Comparison of ENCODE assay signal across 1 cellular context in genomic region chr12:56630180-56630632, GRCh38.
TF ChIP-seq lines count a peak whose summit lies in the region.

Gene BAZ2A, minus strand, starts transcription at chr12:56630326. Its CDS starts 12,796 bp downstream, at chr12:56617530.

TF ChIP-seq in HepG2, 621 proteins besides CTCF, POLR2A, EP300 and RAD21 (continued from another document and continues in another):
- TF ChIP-seq ZBTB25 (CRISPR knock-in tag; IDR thresholded peaks at IDR 0.05) (no peak), SETDB1 (CRISPR knock-in tag; IDR thresholded peaks at IDR 0.05; ENCODE audit: borderline replicate concordance) (no peak), ARNTL (CRISPR knock-in tag; IDR thresholded peaks at IDR 0.05) (no peak), ZNF383 (CRISPR knock-in tag; IDR thresholded peaks at IDR 0.05; ENCODE audit: borderline replicate concordance) (no peak), SIX4 (CRISPR knock-in tag; IDR thresholded peaks at IDR 0.05) (0 out of 2 replicates have a peak, but pooled peaks have one; percentile 37), ARID2 (CRISPR knock-in tag; IDR thresholded peaks at IDR 0.05; ENCODE audit: borderline replicate concordance) (no peak), TSC22D2 (CRISPR knock-in tag; IDR thresholded peaks at IDR 0.05; ENCODE audit: borderline replicate concordance) (peak; percentile 66; the same call in 1 of the 2 replicates), MYNN (CRISPR knock-in tag; IDR thresholded peaks at IDR 0.05; ENCODE audit: low read depth) (no peak), ZNF678 (CRISPR knock-in tag; IDR thresholded peaks at IDR 0.05) (no peak), ZFYVE20 (CRISPR knock-in tag; IDR thresholded peaks at IDR 0.05; ENCODE audit: borderline replicate concordance, low read depth) (no peak), NRL (CRISPR knock-in tag; IDR thresholded peaks at IDR 0.05; ENCODE audit: borderline replicate concordance) (no peak), ZNF124 (CRISPR knock-in tag; IDR thresholded peaks at IDR 0.05) (0 out of 2 replicates have a peak, but pooled peaks have one; percentile 60), HDAC6 (IDR thresholded peaks at IDR 0.05; ENCODE audit: low read depth, low read length) (no peak), ZBTB43 (CRISPR knock-in tag; conservative IDR thresholded peaks at IDR 0.05) (no peak; the same call in 1 of the 2 replicates), PHF5A (CRISPR knock-in tag; IDR thresholded peaks at IDR 0.05; ENCODE audit: low read depth, unreplicated experiment) (peak; percentile 47), CHD2 (IDR thresholded peaks at IDR 0.05; ENCODE audit: low read depth, low read length) (no peak), ARID4A (CRISPR knock-in tag; IDR thresholded peaks at IDR 0.05; ENCODE audit: borderline replicate concordance) (peak; percentile 83; the same call in 1 of the 2 replicates), DMTF1 (CRISPR knock-in tag; IDR thresholded peaks at IDR 0.05) (no peak), RBM22 (optimal IDR thresholded peaks at IDR 0.05; ENCODE audit: low read length) (no peak), SAP130 (CRISPR knock-in tag; IDR thresholded peaks at IDR 0.05; ENCODE audit: low read depth) (peak; percentile 91), NFRKB (IDR thresholded peaks at IDR 0.05) (no peak), PRDM15 (CRISPR knock-in tag; IDR thresholded peaks at IDR 0.05) (no peak), HOXA7 (CRISPR knock-in tag; IDR thresholded peaks at IDR 0.05) (no peak), PAF1 (CRISPR knock-in tag; IDR thresholded peaks at IDR 0.05) (no peak), GPBP1L1 (CRISPR knock-in tag; IDR thresholded peaks at IDR 0.05) (no peak), RXRA (CRISPR knock-in tag; IDR thresholded peaks at IDR 0.05) (0 out of 2 replicates have a peak, but pooled peaks have one; percentile 21), ZNF773 (CRISPR knock-in tag; IDR thresholded peaks at IDR 0.05; ENCODE audit: borderline replicate concordance) (peak; percentile 52; the same call in 1 of the 2 replicates), TMF1 (CRISPR knock-in tag; IDR thresholded peaks at IDR 0.05; ENCODE audit: low read depth) (0 out of 2 replicates have a peak, but pooled peaks have one; percentile 20), ZNF329 (CRISPR knock-in tag; IDR thresholded peaks at IDR 0.05; ENCODE audit: low read depth) (0 out of 2 replicates have a peak, but pooled peaks have one; percentile 32), ZFP1 (CRISPR knock-in tag; IDR thresholded peaks at IDR 0.05) (0 out of 2 replicates have a peak, but pooled peaks have one; percentile 30), ZNF589 (CRISPR knock-in tag; conservative IDR thresholded peaks at IDR 0.05) (no peak), ZNF639 (CRISPR knock-in tag; conservative IDR thresholded peaks at IDR 0.05) (0 out of 2 replicates have a peak, but pooled peaks have one; percentile 59), SRSF4 (IDR thresholded peaks at IDR 0.05; ENCODE audit: low read depth, low read length, poor library complexity, severe bottlenecking) (no peak), SAFB2 (CRISPR knock-in tag; IDR thresholded peaks at IDR 0.05; ENCODE audit: borderline replicate concordance, low read depth) (peak; percentile 42; the same call in 1 of the 2 replicates), NFYC (CRISPR knock-in tag; IDR thresholded peaks at IDR 0.05) (0 out of 2 replicates have a peak, but pooled peaks have one; percentile 26), NONO (IDR thresholded peaks at IDR 0.05) (no peak), NONO (CRISPR knock-in tag; conservative IDR thresholded peaks at IDR 0.05) (peak; percentile 87), HOXA3 (CRISPR knock-in tag; IDR thresholded peaks at IDR 0.05) (peak; percentile 93), RBFOX2 (IDR thresholded peaks at IDR 0.05; ENCODE audit: low read depth, low read length) (peak; percentile 61), TFAP4 (IDR thresholded peaks at IDR 0.05; ENCODE audit: borderline replicate concordance, low read depth) (peak; percentile 13; the same call in 1 of the 2 replicates), HINFP (CRISPR knock-in tag; IDR thresholded peaks at IDR 0.05; ENCODE audit: low read depth) (no peak; the same call in 1 of the 2 replicates)
